ENCODE assay signal across 1 cellular context in the genomic region with DNA sequence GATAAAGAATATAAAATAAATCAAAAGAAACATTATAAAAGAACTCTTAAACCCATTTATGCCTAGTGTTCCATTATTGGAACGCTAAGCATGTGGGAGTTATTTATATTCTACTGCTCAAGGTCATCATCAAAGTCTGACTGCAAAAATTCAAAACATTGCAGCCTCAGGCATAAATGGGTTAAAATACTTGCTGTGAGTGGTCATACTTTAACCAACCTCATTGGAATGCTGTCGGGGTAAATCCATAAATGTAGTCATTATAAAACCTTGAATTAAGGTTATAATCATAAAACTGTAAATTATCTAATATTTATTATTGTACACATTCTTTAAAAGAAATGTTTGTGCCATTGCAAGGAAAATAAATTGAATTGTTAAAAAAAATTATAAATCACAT.
TF ChIP-seq lines count a peak whose summit lies in the region.

No MANE protein-coding gene starts in this region.

TF ChIP-seq in IMR-90, 13 proteins besides CTCF, POLR2A, EP300 and RAD21 (continued from another document):
- TF ChIP-seq NFE2L2 (IDR thresholded peaks at IDR 0.05; ENCODE audit: low read depth, low read length) (no peak), RFX5 (IDR thresholded peaks at IDR 0.05; ENCODE audit: low read depth, low read length) (no peak), RCOR1 (IDR thresholded peaks at IDR 0.05; ENCODE audit: insufficient replicate concordance, low read length) (no peak), SMC3 (IDR thresholded peaks at IDR 0.05; ENCODE audit: low read depth, low read length) (no peak), MAZ (IDR thresholded peaks at IDR 0.05; ENCODE audit: borderline replicate concordance, low read depth, low read length) (no peak)
TF ChIP-seq in IMR-90: peak in this region for 0.
